21 cellular contexts compared by ENCODE assay signal in genomic region chr3:14377044-14377837, GRCh38. TPM values are rescaled to one million over a fixed set of nuclear protein-coding genes. Genes with fewer than 3 reads are reported as not detected.
A peak's percentile ranks its signal among the peaks of the same experiment; 100 is the strongest.
DNase-seq lines count a peak whose midpoint lies in the region; ATAC-seq and TF ChIP-seq lines count a peak whose summit lies in the region.
"Had no signal": no experiment of that assay in that cellular context is flagged by ENCODE, and none has a peak within 500 bp of the region (broad histone marks: within the 10 kb centered on the region; RNA-seq: fewer than 3 reads in every experiment).

No MANE protein-coding gene starts in this region.

- POLR2A ChIA-PET in activated naive CD8-positive, alpha-beta T cell treated with anti-CD3 and anti-CD28 coated beads, Interleukin-2, amount 10 ng/mL, durations not matched to agents 7 days and 5 days (lab: Charles Lee), result interaction anchor here (0.6 to 3.7 kb wide), 6 partner anchors 18 to 56 kb away, joined by 4 to 20 read pairs (median 7); partner anchors contain the start of gene SLC6A6

- H3K9me3 ChIP-seq in Loucy (ENCODE audit: insufficient read depth, low read depth, low read length) (no peaks in the 10 kb centered on the region), gastrocnemius medialis (no peaks in the 10 kb centered on the region)
- H3K9me3 ChIP-seq: esophagus squamous epithelium, Peyer's patch, SK-N-SH, uterus had no signal

- H4K20me1 ChIP-seq in Loucy (ENCODE audit: insufficient read depth, low read length, poor library complexity, severe bottlenecking), result no peaks in the 10 kb centered on the region

- intact Hi-C loops in gastrocnemius medialis (cut with DNase I; ENCODE audit: low total_unique reads), result no loop called here

- H3K27me3 Mint-ChIP-seq in activated naive CD8-positive, alpha-beta T cell treated with anti-CD3 and anti-CD28 coated beads, Interleukin-2, amount 10 ng/mL, durations not matched to agents 7 days and 5 days, result peaks cover 5% of the 10 kb centered on the region
- no peaks in the 10 kb centered on the region for H3K27me3 Mint-ChIP-seq in activated naive CD8-positive, alpha-beta T cell treated with anti-CD3 and anti-CD28 coated beads for 36 hours
- peaks cover 12% of the 10 kb centered on the region for H3K27me3 Mint-ChIP-seq in endothelial cell (ENCODE audit: unreplicated experiment)

- H3F3A ChIP-seq in Loucy (ENCODE audit: low read depth), result no peaks in the 10 kb centered on the region

- TF ChIP-seq POLR2A in gastrocnemius medialis (IDR thresholded peaks at IDR 0.05), result no peak

- TF ChIP-seq CTCF in Loucy (conservative IDR thresholded peaks at IDR 0.05; ENCODE audit: low read length) (no peak), endothelial cell (IDR thresholded peaks at IDR 0.05; ENCODE audit: unreplicated experiment) (no peak), gastrocnemius medialis (IDR thresholded peaks at IDR 0.05 in 4 of 5, conservative IDR thresholded peaks at IDR 0.05 in 1 of 5) (no peak)

- no peak for DNase-seq in activated naive CD8-positive, alpha-beta T cell treated with anti-CD3 and anti-CD28 coated beads, Interleukin-2, amount 10 ng/mL, durations not matched to agents 7 days and 5 days
- DNase-seq in activated naive CD8-positive, alpha-beta T cell treated with anti-CD3 and anti-CD28 coated beads for 36 hours, result no peak
- DNase-seq in endothelial cell (ENCODE audit: low spot score) (no peak), gastrocnemius medialis (peak in 1 of 2 donors; percentile 68), foreskin melanocyte (no peak), cortex of kidney (lab: John Stamatoyannopoulos, UW) (no peak)
- DNase-seq: activated CD4-positive, alpha-beta T cell treated with anti-CD3 and anti-CD28 coated beads for 4 hours; COR-L47; effector CD4-positive, alpha-beta T cell; EL; esophagus squamous epithelium; mesendoderm; NCI-H1694; NCI-H2227 treated with DMSO at 0.1 percent for 48 hours; NCI-H82; SK-N-SH; uterus had no signal

- H3K27ac ChIP-seq in gastrocnemius medialis, result peak overlapping the region; percentile 63 to 78 (median 67)
- H3K27ac ChIP-seq: esophagus squamous epithelium, Peyer's patch, uterus had no signal

- no peaks in the 10 kb centered on the region for H3K79me2 ChIP-seq in Loucy (ENCODE audit: insufficient read depth, low read length)

- no peak overlapping the region for H3K9ac ChIP-seq in Loucy (ENCODE audit: low read depth, low read length, poor library complexity, severe bottlenecking)
- H3K9ac ChIP-seq: SK-N-SH had no signal

- H3K27ac Mint-ChIP-seq in activated naive CD8-positive, alpha-beta T cell treated with anti-CD3 and anti-CD28 coated beads, Interleukin-2, amount 10 ng/mL, durations not matched to agents 7 days and 5 days, result peak overlapping the region; percentile 87
- H3K27ac Mint-ChIP-seq in activated naive CD8-positive, alpha-beta T cell treated with anti-CD3 and anti-CD28 coated beads for 36 hours, result no peak overlapping the region
- H3K27ac Mint-ChIP-seq in endothelial cell (ENCODE audit: unreplicated experiment), result peak overlapping the region; percentile 5

- peaks cover 25% of the 10 kb centered on the region for H3K4me1 Mint-ChIP-seq in activated naive CD8-positive, alpha-beta T cell treated with anti-CD3 and anti-CD28 coated beads, Interleukin-2, amount 10 ng/mL, durations not matched to agents 7 days and 5 days
- H3K4me1 Mint-ChIP-seq in activated naive CD8-positive, alpha-beta T cell treated with anti-CD3 and anti-CD28 coated beads for 36 hours, result peaks cover 11% of the 10 kb centered on the region
- no peaks in the 10 kb centered on the region for H3K4me1 Mint-ChIP-seq in endothelial cell (ENCODE audit: unreplicated experiment)

- ATAC-seq in activated naive CD8-positive, alpha-beta T cell treated with anti-CD3 and anti-CD28 coated beads, Interleukin-2, amount 10 ng/mL, durations not matched to agents 7 days and 5 days (ENCODE audit: low read depth), result no peak
- ATAC-seq in gastrocnemius medialis (peak; percentile 31 to 54), HG03159 (IDR thresholded peaks at IDR 0.05; ENCODE audit: unreplicated experiment) (no peak)

- H3K27me3 ChIP-seq in Loucy (ENCODE audit: insufficient read depth, low read length, poor library complexity, severe bottlenecking), result no peaks in the 10 kb centered on the region
- H3K27me3 ChIP-seq in gastrocnemius medialis, result no peaks in the 10 kb centered on the region
- H3K27me3 ChIP-seq: Peyer's patch, uterus had no signal

- H3K36me3 ChIP-seq in Loucy (ENCODE audit: insufficient read depth, low read length) (no peaks in the 10 kb centered on the region), gastrocnemius medialis (no peaks in the 10 kb centered on the region)
- H3K36me3 ChIP-seq: esophagus squamous epithelium, Peyer's patch, uterus had no signal

- H3K4me3 ChIP-seq in Loucy (ENCODE audit: low read length, poor library complexity, severe bottlenecking), result no peak overlapping the region
- H3K4me3 ChIP-seq in gastrocnemius medialis, result no peak overlapping the region
- H3K4me3 ChIP-seq: esophagus squamous epithelium, Peyer's patch, uterus had no signal

- H3K4me1 ChIP-seq in Loucy (ENCODE audit: insufficient read depth, low read length, poor library complexity, severe bottlenecking), result peaks cover 23% of the 10 kb centered on the region
- H3K4me1 ChIP-seq in gastrocnemius medialis, result peaks cover 44 to 55% of the 10 kb centered on the region in 2 donors
- H3K4me1 ChIP-seq: uterus had no signal

- H3K4me2 ChIP-seq in Loucy (ENCODE audit: low read depth, low read length, poor library complexity, severe bottlenecking), result peak overlapping the region; percentile 33
- H3K4me2 ChIP-seq: SK-N-SH had no signal

- peak overlapping the region; percentile 58 for H3K4me3 Mint-ChIP-seq in activated naive CD8-positive, alpha-beta T cell treated with anti-CD3 and anti-CD28 coated beads, Interleukin-2, amount 10 ng/mL, durations not matched to agents 7 days and 5 days
- no peak overlapping the region for H3K4me3 Mint-ChIP-seq in activated naive CD8-positive, alpha-beta T cell treated with anti-CD3 and anti-CD28 coated beads for 36 hours
- H3K4me3 Mint-ChIP-seq in endothelial cell (ENCODE audit: unreplicated experiment), result no peak overlapping the region
- H3K4me3 Mint-ChIP-seq: neural crest cell had no signal

- H3K36me3 Mint-ChIP-seq in activated naive CD8-positive, alpha-beta T cell treated with anti-CD3 and anti-CD28 coated beads, Interleukin-2, amount 10 ng/mL, durations not matched to agents 7 days and 5 days, result no peaks in the 10 kb centered on the region
- no peaks in the 10 kb centered on the region for H3K36me3 Mint-ChIP-seq in activated naive CD8-positive, alpha-beta T cell treated with anti-CD3 and anti-CD28 coated beads for 36 hours
- no peaks in the 10 kb centered on the region for H3K36me3 Mint-ChIP-seq in endothelial cell (ENCODE audit: low read depth, unreplicated experiment)

- no peak overlapping the region for H2AFZ ChIP-seq in Loucy (ENCODE audit: low read length)

- no peaks in the 10 kb centered on the region for H3K9me3 Mint-ChIP-seq in activated naive CD8-positive, alpha-beta T cell treated with anti-CD3 and anti-CD28 coated beads, Interleukin-2, amount 10 ng/mL, durations not matched to agents 7 days and 5 days
- H3K9me3 Mint-ChIP-seq in activated naive CD8-positive, alpha-beta T cell treated with anti-CD3 and anti-CD28 coated beads for 36 hours, result peaks cover 3% of the 10 kb centered on the region
- no peaks in the 10 kb centered on the region for H3K9me3 Mint-ChIP-seq in endothelial cell (ENCODE audit: unreplicated experiment)
- H3K9me3 Mint-ChIP-seq: neural crest cell had no signal

- in situ Hi-C loops in gastrocnemius medialis (cut with MboI; ENCODE audit: low sequenced_read_pairs in 4 of 4), result no loop called here

- H3K9me2 ChIP-seq in Loucy (replicated peaks; ENCODE audit: low read depth, low read length), result no peaks in the 10 kb centered on the region
- H3K9me2 ChIP-seq: SK-N-SH had no signal

RNA-seq across cellular contexts. Expression of gene SLC6A6, which starts 25.2 kb away (rescaled TPM):
- 10 to 100 TPM; 39.8 to 42.6 TPM for total RNA-seq in activated naive CD8-positive, alpha-beta T cell treated with anti-CD3 and anti-CD28 coated beads, Interleukin-2, amount 10 ng/mL, durations not matched to agents 7 days and 5 days
- 10 to 100 TPM; 38.6 to 38.7 TPM for total RNA-seq in activated naive CD8-positive, alpha-beta T cell treated with anti-CD3 and anti-CD28 coated beads for 36 hours
- total RNA-seq in endothelial cell (ENCODE audit: unreplicated experiment) (46.3 TPM), gastrocnemius medialis (100 to 1,000 TPM in 2 of 4 donors, 10 to 100 TPM in 2; 42.1 to 119 (median 88.7) TPM)

Comparison
In these comparisons a context has a peak if more than half of its experiments do, and no peak if none do; other contexts are left out.
1. ATAC-seq: peak in gastrocnemius medialis (2 of 2); none in activated naive CD8-positive, alpha-beta T cell treated with anti-CD3 and anti-CD28 coated beads, Interleukin-2, amount 10 ng/mL, durations not matched to agents 7 days and 5 days (single experiment) and HG03159 (single experiment).